ENCODE assay signal across 1 cellular context in genomic region chr11:60844870-60845221, GRCh38.
TF ChIP-seq lines count a peak whose summit lies in the region.

No MANE protein-coding gene starts in this region.

TF ChIP-seq in WTC11, 78 proteins besides CTCF, POLR2A, EP300 and RAD21 (continued from another document):
- TF ChIP-seq ZBTB43 (CRISPR knock-in tag; IDR thresholded peaks at IDR 0.05) (no peak), FOXK1 (CRISPR knock-in tag; IDR thresholded peaks at IDR 0.05) (no peak), MXD4 (CRISPR knock-in tag; IDR thresholded peaks at IDR 0.05; ENCODE audit: borderline replicate concordance) (no peak), NR3C1 (CRISPR knock-in tag; conservative IDR thresholded peaks at IDR 0.05; ENCODE audit: low read depth) (no peak), PRDM15 (CRISPR knock-in tag; IDR thresholded peaks at IDR 0.05) (no peak), SOX15 (CRISPR knock-in tag; IDR thresholded peaks at IDR 0.05) (no peak), IRF1 (CRISPR knock-in tag; IDR thresholded peaks at IDR 0.05) (no peak), USF1 (CRISPR knock-in tag; IDR thresholded peaks at IDR 0.05) (no peak), ZNF232 (CRISPR knock-in tag; IDR thresholded peaks at IDR 0.05) (no peak), ELF4 (CRISPR knock-in tag; IDR thresholded peaks at IDR 0.05; ENCODE audit: low read depth) (no peak), RORB (CRISPR knock-in tag; IDR thresholded peaks at IDR 0.05) (no peak), ESRRA (CRISPR knock-in tag; IDR thresholded peaks at IDR 0.05; ENCODE audit: borderline replicate concordance) (no peak), MAX (CRISPR knock-in tag; IDR thresholded peaks at IDR 0.05) (no peak), NFATC4 (CRISPR knock-in tag; IDR thresholded peaks at IDR 0.05) (no peak), TEAD4 (CRISPR knock-in tag; IDR thresholded peaks at IDR 0.05) (no peak)
TF ChIP-seq in WTC11: peak in this region for 0.
